In genomic region chr14:89290813-89291212, GRCh38 we compare ENCODE assay signal across 1 cellular context.
TF ChIP-seq lines count a peak whose summit lies in the region.

No MANE protein-coding gene starts in this region.

TF ChIP-seq in WTC11, 78 proteins besides CTCF, POLR2A, EP300 and RAD21 (continued from another document):
- TF ChIP-seq, protein P1, sequence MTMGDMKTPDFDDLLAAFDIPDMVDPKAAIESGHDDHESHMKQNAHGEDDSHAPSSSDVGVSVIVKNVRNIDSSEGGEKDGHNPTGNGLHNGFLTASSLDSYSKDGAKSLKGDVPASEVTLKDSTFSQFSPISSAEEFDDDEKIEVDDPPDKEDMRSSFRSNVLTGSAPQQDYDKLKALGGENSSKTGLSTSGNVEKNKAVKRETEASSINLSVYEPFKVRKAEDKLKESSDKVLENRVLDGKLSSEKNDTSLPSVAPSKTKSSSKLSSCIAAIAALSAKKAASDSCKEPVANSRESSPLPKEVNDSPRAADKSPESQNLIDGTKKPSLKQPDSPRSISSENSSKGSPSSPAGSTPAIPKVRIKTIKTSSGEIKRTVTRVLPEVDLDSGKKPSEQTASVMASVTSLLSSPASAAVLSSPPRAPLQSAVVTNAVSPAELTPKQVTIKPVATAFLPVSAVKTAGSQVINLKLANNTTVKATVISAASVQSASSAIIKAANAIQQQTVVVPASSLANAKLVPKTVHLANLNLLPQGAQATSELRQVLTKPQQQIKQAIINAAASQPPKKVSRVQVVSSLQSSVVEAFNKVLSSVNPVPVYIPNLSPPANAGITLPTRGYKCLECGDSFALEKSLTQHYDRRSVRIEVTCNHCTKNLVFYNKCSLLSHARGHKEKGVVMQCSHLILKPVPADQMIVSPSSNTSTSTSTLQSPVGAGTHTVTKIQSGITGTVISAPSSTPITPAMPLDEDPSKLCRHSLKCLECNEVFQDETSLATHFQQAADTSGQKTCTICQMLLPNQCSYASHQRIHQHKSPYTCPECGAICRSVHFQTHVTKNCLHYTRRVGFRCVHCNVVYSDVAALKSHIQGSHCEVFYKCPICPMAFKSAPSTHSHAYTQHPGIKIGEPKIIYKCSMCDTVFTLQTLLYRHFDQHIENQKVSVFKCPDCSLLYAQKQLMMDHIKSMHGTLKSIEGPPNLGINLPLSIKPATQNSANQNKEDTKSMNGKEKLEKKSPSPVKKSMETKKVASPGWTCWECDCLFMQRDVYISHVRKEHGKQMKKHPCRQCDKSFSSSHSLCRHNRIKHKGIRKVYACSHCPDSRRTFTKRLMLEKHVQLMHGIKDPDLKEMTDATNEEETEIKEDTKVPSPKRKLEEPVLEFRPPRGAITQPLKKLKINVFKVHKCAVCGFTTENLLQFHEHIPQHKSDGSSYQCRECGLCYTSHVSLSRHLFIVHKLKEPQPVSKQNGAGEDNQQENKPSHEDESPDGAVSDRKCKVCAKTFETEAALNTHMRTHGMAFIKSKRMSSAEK (CRISPR knock-in tag; IDR thresholded peaks at IDR 0.05; ENCODE audit: borderline replicate concordance) = no peak
- TF ChIP-seq RORB (CRISPR knock-in tag; IDR thresholded peaks at IDR 0.05) (no peak), ATF2 (CRISPR knock-in tag; IDR thresholded peaks at IDR 0.05; ENCODE audit: borderline replicate concordance, low read depth) (no peak), NR2C2 (CRISPR knock-in tag; IDR thresholded peaks at IDR 0.05) (no peak), FOXK1 (CRISPR knock-in tag; IDR thresholded peaks at IDR 0.05) (no peak), KAT7 (CRISPR knock-in tag; IDR thresholded peaks at IDR 0.05; ENCODE audit: borderline replicate concordance) (no peak), ZNF121 (CRISPR knock-in tag; IDR thresholded peaks at IDR 0.05) (no peak), ZNF423 (CRISPR knock-in tag; IDR thresholded peaks at IDR 0.05) (no peak), ZNF396 (CRISPR knock-in tag; IDR thresholded peaks at IDR 0.05; ENCODE audit: borderline replicate concordance) (no peak), NFYB (CRISPR knock-in tag; conservative IDR thresholded peaks at IDR 0.05; ENCODE audit: low read depth) (no peak), ZNF219 (CRISPR knock-in tag; IDR thresholded peaks at IDR 0.05; ENCODE audit: borderline replicate concordance) (no peak), HMGA2 (CRISPR knock-in tag; IDR thresholded peaks at IDR 0.05) (no peak)
- TF ChIP-seq, protein P2, sequence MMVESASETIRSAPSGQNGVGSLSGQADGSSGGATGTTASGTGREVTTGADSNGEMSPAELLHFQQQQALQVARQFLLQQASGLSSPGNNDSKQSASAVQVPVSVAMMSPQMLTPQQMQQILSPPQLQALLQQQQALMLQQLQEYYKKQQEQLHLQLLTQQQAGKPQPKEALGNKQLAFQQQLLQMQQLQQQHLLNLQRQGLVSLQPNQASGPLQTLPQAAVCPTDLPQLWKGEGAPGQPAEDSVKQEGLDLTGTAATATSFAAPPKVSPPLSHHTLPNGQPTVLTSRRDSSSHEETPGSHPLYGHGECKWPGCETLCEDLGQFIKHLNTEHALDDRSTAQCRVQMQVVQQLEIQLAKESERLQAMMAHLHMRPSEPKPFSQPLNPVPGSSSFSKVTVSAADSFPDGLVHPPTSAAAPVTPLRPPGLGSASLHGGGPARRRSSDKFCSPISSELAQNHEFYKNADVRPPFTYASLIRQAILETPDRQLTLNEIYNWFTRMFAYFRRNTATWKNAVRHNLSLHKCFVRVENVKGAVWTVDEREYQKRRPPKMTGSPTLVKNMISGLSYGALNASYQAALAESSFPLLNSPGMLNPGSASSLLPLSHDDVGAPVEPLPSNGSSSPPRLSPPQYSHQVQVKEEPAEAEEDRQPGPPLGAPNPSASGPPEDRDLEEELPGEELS (CRISPR knock-in tag; IDR thresholded peaks at IDR 0.05) = no peak
- TF ChIP-seq, protein P3, sequence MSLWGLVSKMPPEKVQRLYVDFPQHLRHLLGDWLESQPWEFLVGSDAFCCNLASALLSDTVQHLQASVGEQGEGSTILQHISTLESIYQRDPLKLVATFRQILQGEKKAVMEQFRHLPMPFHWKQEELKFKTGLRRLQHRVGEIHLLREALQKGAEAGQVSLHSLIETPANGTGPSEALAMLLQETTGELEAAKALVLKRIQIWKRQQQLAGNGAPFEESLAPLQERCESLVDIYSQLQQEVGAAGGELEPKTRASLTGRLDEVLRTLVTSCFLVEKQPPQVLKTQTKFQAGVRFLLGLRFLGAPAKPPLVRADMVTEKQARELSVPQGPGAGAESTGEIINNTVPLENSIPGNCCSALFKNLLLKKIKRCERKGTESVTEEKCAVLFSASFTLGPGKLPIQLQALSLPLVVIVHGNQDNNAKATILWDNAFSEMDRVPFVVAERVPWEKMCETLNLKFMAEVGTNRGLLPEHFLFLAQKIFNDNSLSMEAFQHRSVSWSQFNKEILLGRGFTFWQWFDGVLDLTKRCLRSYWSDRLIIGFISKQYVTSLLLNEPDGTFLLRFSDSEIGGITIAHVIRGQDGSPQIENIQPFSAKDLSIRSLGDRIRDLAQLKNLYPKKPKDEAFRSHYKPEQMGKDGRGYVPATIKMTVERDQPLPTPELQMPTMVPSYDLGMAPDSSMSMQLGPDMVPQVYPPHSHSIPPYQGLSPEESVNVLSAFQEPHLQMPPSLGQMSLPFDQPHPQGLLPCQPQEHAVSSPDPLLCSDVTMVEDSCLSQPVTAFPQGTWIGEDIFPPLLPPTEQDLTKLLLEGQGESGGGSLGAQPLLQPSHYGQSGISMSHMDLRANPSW (CRISPR knock-in tag; conservative IDR thresholded peaks at IDR 0.05; ENCODE audit: low read depth) = no peak
- TF ChIP-seq, protein P4, sequence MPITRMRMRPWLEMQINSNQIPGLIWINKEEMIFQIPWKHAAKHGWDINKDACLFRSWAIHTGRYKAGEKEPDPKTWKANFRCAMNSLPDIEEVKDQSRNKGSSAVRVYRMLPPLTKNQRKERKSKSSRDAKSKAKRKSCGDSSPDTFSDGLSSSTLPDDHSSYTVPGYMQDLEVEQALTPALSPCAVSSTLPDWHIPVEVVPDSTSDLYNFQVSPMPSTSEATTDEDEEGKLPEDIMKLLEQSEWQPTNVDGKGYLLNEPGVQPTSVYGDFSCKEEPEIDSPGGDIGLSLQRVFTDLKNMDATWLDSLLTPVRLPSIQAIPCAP (CRISPR knock-in tag; IDR thresholded peaks at IDR 0.05) = no peak
